ENCODE assay signal across 25 cellular contexts in the genomic region with DNA sequence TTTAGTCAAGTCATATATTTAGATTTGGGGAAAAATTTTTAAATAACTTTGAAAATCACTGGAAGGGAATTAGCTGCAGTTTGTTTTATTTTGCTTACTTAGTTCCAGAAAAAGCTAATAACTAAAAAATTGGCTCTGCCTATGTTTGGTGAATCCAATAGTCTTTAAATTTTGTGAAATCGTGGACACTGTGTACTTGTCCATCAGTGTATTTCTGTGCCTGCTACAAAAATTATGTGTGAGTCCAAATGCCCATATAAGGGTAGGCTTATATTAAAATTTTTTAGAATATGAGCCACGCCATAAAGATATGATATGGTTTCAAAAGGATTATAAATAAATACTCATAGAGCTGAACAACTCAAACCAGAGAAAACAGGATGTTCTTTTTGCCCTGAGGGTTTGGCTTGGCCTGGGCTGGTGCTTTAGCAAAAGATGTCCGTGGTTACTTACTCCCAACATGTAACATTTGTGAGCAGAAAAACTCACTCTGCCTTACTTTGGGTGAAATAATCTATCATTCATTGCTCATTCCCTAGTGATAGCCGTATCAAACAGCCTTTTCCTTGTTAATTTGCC.
"Had no signal": no experiment of that assay in that cellular context is flagged by ENCODE, and none has a peak within 500 bp of the region (broad histone marks: within the 10 kb centered on the region; RNA-seq: fewer than 3 reads in every experiment).

No MANE protein-coding gene starts in this region.

- DNase-seq: activated CD4-positive, alpha-beta memory T cell treated with anti-CD3 and anti-CD28 coated beads for 36 hours; activated CD4-positive, alpha-beta T cell treated with anti-CD3 and anti-CD28 coated beads, Interleukin-2, amount 10 ng/mL, durations not matched to agents 24 days and 14 days; activated CD4-positive, CD25-positive, alpha-beta regulatory T cell treated with anti-CD3 and anti-CD28 coated beads, Interleukin-2, amount 50 U/mL, for 72 hours; activated CD8-positive, alpha-beta memory T cell treated with anti-CD3 and anti-CD28 coated beads, Interleukin-2, amount 50 U/mL, for 4 hours; activated effector memory CD4-positive, alpha-beta T cell treated with anti-CD3 and anti-CD28 coated beads, Interleukin-2, amount 50 U/mL, for 16 hours; activated naive CD4-positive, alpha-beta T cell treated with anti-CD3 and anti-CD28 coated beads, Interleukin-2, amount 10 ng/mL, durations not matched to agents 7 days and 5 days; activated naive CD8-positive, alpha-beta T cell treated with anti-CD3 and anti-CD28 coated beads, Interleukin-2, amount 10 ng/mL, durations not matched to agents 7 days and 5 days; activated T-cell treated with anti-CD3 and anti-CD28 coated beads, Interleukin-2, amount 50 U/mL, for 1 hour; amniotic stem cell; caudate nucleus; hippocampal formation; left colon; naive thymus-derived CD8-positive, alpha-beta T cell; nucleus accumbens; pancreas; stimulated activated CD4-positive, alpha-beta T cell treated with anti-CD3 and anti-CD28 coated beads, Interleukin-12 subunit alpha, Interleukin-12 subunit beta, amount 100 ng/mL, for 4 hours; stimulated activated CD4-positive, alpha-beta T cell treated with anti-CD3 and anti-CD28 coated beads, Interleukin-4, amount 100 ng/mL, for 1 hour; T-helper 17 cell; T1000 had no signal

- H3K36me3 ChIP-seq: esophagus muscularis mucosa, gastroesophageal sphincter, pancreas, right atrium auricular region had no signal

- ATAC-seq: gastroesophageal sphincter; left colon; naive thymus-derived CD8-positive, alpha-beta T cell; pancreas; stimulated activated effector memory CD8-positive, alpha-beta T cell treated with anti-CD3 and anti-CD28 coated beads, Interleukin-12 subunit alpha, Interleukin-12 subunit beta, amount 100 ng/mL, for 72 hours; T-helper 17 cell had no signal

- H3K27ac ChIP-seq: esophagus muscularis mucosa, gastroesophageal sphincter, pancreas, right atrium auricular region had no signal

- H3K4me1 ChIP-seq: esophagus muscularis mucosa, gastroesophageal sphincter, pancreas, right atrium auricular region had no signal

- H3K27me3 ChIP-seq: esophagus muscularis mucosa, gastroesophageal sphincter, pancreas, right atrium auricular region had no signal

- FAIRE-seq: endothelial cell of umbilical vein, keratinocyte had no signal

- H3K9me3 ChIP-seq: esophagus muscularis mucosa, gastroesophageal sphincter, pancreas, right atrium auricular region had no signal

- H3K4me3 ChIP-seq: esophagus muscularis mucosa, gastroesophageal sphincter, pancreas, right atrium auricular region had no signal
